ENCODE assay signal across 1 cellular context in the genomic region with DNA sequence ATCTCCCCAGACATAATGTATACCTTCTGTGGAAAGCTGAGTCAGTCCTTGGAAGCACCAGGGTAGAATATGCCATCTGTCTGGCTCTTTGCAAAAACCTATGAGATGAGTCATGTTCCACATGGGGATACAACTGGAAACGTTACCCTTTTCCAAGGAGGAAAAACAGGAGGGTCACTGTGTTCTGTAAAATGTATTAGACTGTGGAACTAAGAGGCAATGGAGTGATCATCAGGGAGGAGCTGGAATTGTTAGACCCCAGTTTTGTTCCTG.
TF ChIP-seq lines count a peak whose summit lies in the region.

No MANE protein-coding gene starts in this region.

TF ChIP-seq in GM12878, 131 proteins besides CTCF, POLR2A, EP300 and RAD21:
- TF ChIP-seq, protein P1, sequence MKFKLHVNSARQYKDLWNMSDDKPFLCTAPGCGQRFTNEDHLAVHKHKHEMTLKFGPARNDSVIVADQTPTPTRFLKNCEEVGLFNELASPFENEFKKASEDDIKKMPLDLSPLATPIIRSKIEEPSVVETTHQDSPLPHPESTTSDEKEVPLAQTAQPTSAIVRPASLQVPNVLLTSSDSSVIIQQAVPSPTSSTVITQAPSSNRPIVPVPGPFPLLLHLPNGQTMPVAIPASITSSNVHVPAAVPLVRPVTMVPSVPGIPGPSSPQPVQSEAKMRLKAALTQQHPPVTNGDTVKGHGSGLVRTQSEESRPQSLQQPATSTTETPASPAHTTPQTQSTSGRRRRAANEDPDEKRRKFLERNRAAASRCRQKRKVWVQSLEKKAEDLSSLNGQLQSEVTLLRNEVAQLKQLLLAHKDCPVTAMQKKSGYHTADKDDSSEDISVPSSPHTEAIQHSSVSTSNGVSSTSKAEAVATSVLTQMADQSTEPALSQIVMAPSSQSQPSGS (IDR thresholded peaks at IDR 0.05; ENCODE audit: low read length) = 0 out of 2 replicates have a peak, but pooled peaks have one; percentile 2
- no peak for TF ChIP-seq POLR2AphosphoS2 (IDR thresholded peaks at IDR 0.05; ENCODE audit: low read depth, low read length)
